8 cellular contexts compared by ENCODE assay signal in the genomic region with DNA sequence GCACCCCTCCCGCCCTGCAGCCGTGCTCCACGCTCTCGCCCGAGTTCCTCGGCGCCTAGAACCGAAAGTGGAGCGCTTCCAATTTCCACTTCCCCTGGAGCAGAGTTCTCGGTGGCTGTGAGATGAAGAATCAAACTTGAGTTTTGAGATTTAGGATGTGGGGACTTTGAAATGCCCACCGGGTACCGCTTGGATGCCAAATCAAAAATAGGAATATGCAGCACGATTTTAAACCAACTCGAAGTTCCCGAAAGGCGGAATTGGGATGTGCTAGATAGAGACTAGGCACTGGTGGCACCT. TPM values are rescaled to one million over a fixed set of nuclear protein-coding genes. Genes with fewer than 3 reads are reported as not detected.
A peak's percentile ranks its signal among the peaks of the same experiment; 100 is the strongest.
DNase-seq lines count a peak whose midpoint lies in the region; ATAC-seq, FAIRE-seq and TF ChIP-seq lines count a peak whose summit lies in the region.

No MANE protein-coding gene starts in this region.

- TF ChIP-seq POLR2A in GM12892 (IDR thresholded peaks at IDR 0.05; ENCODE audit: low read depth, low read length) = no peak

- DNase-seq in NAMALWA (ENCODE audit: low spot score) (peak; percentile 63), choroid plexus epithelial cell (ENCODE audit: low read depth) (no peak), mucosa of descending colon (peak in 1 of 3 donors; percentile 49), cerebellar nuclear complex (lab: John Stamatoyannopoulos, UW) (no peak), GM12892 (ENCODE audit: insufficient read length) (no peak), GM13976 (ENCODE audit: low spot score) (no peak)

- FAIRE-seq in GM12892 (lab: Jason Lieb, UNC) = no peak

- peak overlapping the region; percentile 82 for H3K4me3 ChIP-seq in choroid plexus epithelial cell (ENCODE audit: low read depth, low read length)
- peak overlapping the region; percentile 48 for H3K4me3 ChIP-seq in mucosa of descending colon

- no peaks in the 10 kb centered on the region for H3K9me3 ChIP-seq in mucosa of descending colon

- H3K27ac ChIP-seq in C4-2B = peak overlapping the region; percentile 91

- TF ChIP-seq CTCF in C4-2B (conservative IDR thresholded peaks at IDR 0.05) = no peak
- no peak for TF ChIP-seq CTCF in choroid plexus epithelial cell (conservative IDR thresholded peaks at IDR 0.05; ENCODE audit: low read depth, low read length)
- no peak for TF ChIP-seq CTCF in mucosa of descending colon (IDR thresholded peaks at IDR 0.05)
- no peak for TF ChIP-seq CTCF in GM13976 (IDR thresholded peaks at IDR 0.05; ENCODE audit: borderline replicate concordance, control extremely low read depth, extremely low read depth, insufficient read depth, missing control alignments)

- no peaks in the 10 kb centered on the region for H3K36me3 ChIP-seq in mucosa of descending colon (ENCODE audit: low read depth)

- H3K4me1 ChIP-seq in mucosa of descending colon (ENCODE audit: low read depth) = peaks cover 15% of the 10 kb centered on the region

- in situ Hi-C loops in GM13976 (cut with MboI; ENCODE audit: low sequenced_read_pairs, unreplicated experiment) = no loop called here

- ATAC-seq in mucosa of descending colon = no peak
- no peak for ATAC-seq in HG02840 (IDR thresholded peaks at IDR 0.05; ENCODE audit: low FRiP score, unreplicated experiment)

- intact Hi-C loops in mucosa of descending colon (cut with DNase I, micrococcal nuclease) = no loop called here

RNA-seq across cellular contexts. Expression of gene POLA2, which starts 0.6 kb away (rescaled TPM):
- total RNA-seq in mucosa of descending colon = 10 to 100 TPM in 2 of 3 donors, 1 to 10 TPM in 1; 8.9 to 14.4 (median 11.4) TPM
- 43.0 TPM for polyA plus RNA-seq in GM12892 (2012; ENCODE audit: missing spikeins)

RNA-seq across cellular contexts. Expression of gene CDC42EP2, which starts 52.3 kb away (rescaled TPM):
- 10 to 100 TPM in 2 of 3 donors, 1 to 10 TPM in 1; 7.0 to 27.4 (median 11.6) TPM for total RNA-seq in mucosa of descending colon
- not detected for polyA plus RNA-seq in GM12892 (2012; ENCODE audit: missing spikeins)
